In genomic region chr11:37199082-37199481, GRCh38 we compare ENCODE assay signal across 22 cellular contexts.
DNase-seq lines count a peak whose midpoint lies in the region; ATAC-seq, FAIRE-seq and TF ChIP-seq lines count a peak whose summit lies in the region.
"Had no signal": no experiment of that assay in that cellular context is flagged by ENCODE, and none has a peak within 500 bp of the region (broad histone marks: within the 10 kb centered on the region; RNA-seq: fewer than 3 reads in every experiment).

No MANE protein-coding gene starts in this region.

- no peak for TF ChIP-seq POLR2A in H1 (IDR thresholded peaks at IDR 0.05; ENCODE audit: control extremely low read depth in 1 of 2, low read depth in 2 of 2, low read length in 2 of 2)

- no peak overlapping the region for H3K9ac ChIP-seq in H1 (replicated peaks in 1 of 4; ENCODE audit: extremely low read depth in 1 of 4, low read depth in 3 of 4, low read length in 3 of 4)
- no peak overlapping the region for H3K9ac ChIP-seq in trophoblast cell (ENCODE audit: low read length)
- H3K9ac ChIP-seq: BLaER1 had no signal

- H3K23ac ChIP-seq in H1 (ENCODE audit: insufficient read length): no peak overlapping the region
- no peak overlapping the region for H3K23ac ChIP-seq in trophoblast cell (ENCODE audit: low read length)

- no peak overlapping the region for H4K12ac ChIP-seq in trophoblast cell (ENCODE audit: low read depth, low read length)

- H3K79me1 ChIP-seq in H1 (ENCODE audit: low read depth, low read length) (no peaks in the 10 kb centered on the region), trophoblast cell (ENCODE audit: low read length) (no peaks in the 10 kb centered on the region)

- H2BK20ac ChIP-seq in H1 (ENCODE audit: low read length): no peak overlapping the region

- H3K56ac ChIP-seq in H1 (replicated peaks; ENCODE audit: insufficient read length, low read depth, low read length): no peak overlapping the region

- no peak overlapping the region for H4K5ac ChIP-seq in H1 (ENCODE audit: insufficient read length, low read depth, low read length)

- WGBS in H1 (ENCODE audit: extremely low coverage in 1 of 2, insufficient coverage in 1 of 2, insufficient read length in 1 of 2, insufficient replicate concordance in 2 of 2, low coverage in 1 of 2, low lambda C conversion rate in 2 of 2, missing lambda C conversion rate in 1 of 2), 2 experiments: 88% methylated on average over 1 of the region's 1 CpG; no CpG with 5 or more reads in 1 of the 2 experiments
- WGBS in trophoblast cell (ENCODE audit: extremely low coverage, insufficient coverage, insufficient read length): no CpG with 5 or more reads among the region's 1 CpG
- 52 to 86% methylated on average over 1 of the region's 1 CpG for WGBS in pancreas, 2 donors

- no peak for ATAC-seq in GM21786 (IDR thresholded peaks at IDR 0.05; ENCODE audit: unreplicated experiment)
- no peak for ATAC-seq in pancreas
- ATAC-seq: CD8-positive, alpha-beta T cell; GM12878 had no signal

- H4K8ac ChIP-seq in H1 (ENCODE audit: extremely low read depth, insufficient read depth, low read length) (no peak overlapping the region), trophoblast cell (ENCODE audit: low read depth, low read length) (no peak overlapping the region)

- H3K14ac ChIP-seq in H1 (ENCODE audit: insufficient read length) (no peak overlapping the region), trophoblast cell (ENCODE audit: low read length) (no peak overlapping the region)

- H2BK120ac ChIP-seq in H1 (replicated peaks; ENCODE audit: low read depth, low read length): no peak overlapping the region
- no peak overlapping the region for H2BK120ac ChIP-seq in trophoblast cell (ENCODE audit: insufficient read depth, low read length, poor library complexity)

- H3K36me3 ChIP-seq in H1 (ENCODE audit: control insufficient read depth in 2 of 4, insufficient read depth in 4 of 4, low read length in 3 of 4): no peaks in the 10 kb centered on the region
- peaks cover 0 to 4% of the 10 kb centered on the region in 2 experiments for H3K36me3 ChIP-seq in trophoblast cell (ENCODE audit: control insufficient read depth in 1 of 2, insufficient read depth in 2 of 2, low read length in 2 of 2)
- no peaks in the 10 kb centered on the region for H3K36me3 ChIP-seq in pancreas
- H3K36me3 ChIP-seq: BLaER1 had no signal

- H2AK5ac ChIP-seq in H1 (ENCODE audit: low read depth, low read length) (no peak overlapping the region), trophoblast cell (ENCODE audit: low read length) (peak overlapping the region; percentile 74)

- 0 out of 2 replicates have a peak, but pooled peaks cover 2% of the 10 kb centered on the region for H3K23me2 ChIP-seq in H1 (ENCODE audit: low read depth, low read length)

- H3K27ac ChIP-seq in H1 (ENCODE audit: low read depth, low read length) (no peak overlapping the region), trophoblast cell (ENCODE audit: low read depth, low read length) (no peak overlapping the region), pancreas (no peak overlapping the region)
- H3K27ac ChIP-seq: 22Rv1, BLaER1, C4-2B had no signal

- H3K4me3 ChIP-seq in H1 (ENCODE audit: extremely low read depth in 1 of 4, insufficient read depth in 2 of 4, low read depth in 3 of 4, low read length in 4 of 4) (no peak overlapping the region), trophoblast cell (ENCODE audit: low read depth, low read length) (no peak overlapping the region), pancreas (no peak overlapping the region)
- H3K4me3 ChIP-seq: BLaER1, GM12878 had no signal

- H3K9me3 ChIP-seq in H1 (ENCODE audit: insufficient read depth in 2 of 2, low read depth in 1 of 2, low read length in 1 of 2): peaks cover 0 to 7% of the 10 kb centered on the region in 2 experiments; a peak in 2 of 4 replicates
- H3K9me3 ChIP-seq in trophoblast cell (ENCODE audit: insufficient read depth, low read depth, low read length): peaks cover 4% of the 10 kb centered on the region
- no peaks in the 10 kb centered on the region for H3K9me3 ChIP-seq in pancreas
- H3K9me3 ChIP-seq: BLaER1, Caco-2 had no signal

- H3K79me2 ChIP-seq in H1 (ENCODE audit: control insufficient read depth in 1 of 2, insufficient read depth in 2 of 2, low read length in 2 of 2): no peaks in the 10 kb centered on the region
- no peaks in the 10 kb centered on the region for H3K79me2 ChIP-seq in trophoblast cell (ENCODE audit: control insufficient read depth, insufficient read depth, low read length, poor library complexity)

- H4K20me1 ChIP-seq in H1 (replicated peaks in 1 of 2; ENCODE audit: control insufficient read depth in 1 of 2, insufficient read depth in 2 of 2, low read length in 2 of 2): no peaks in the 10 kb centered on the region
- H4K20me1 ChIP-seq: BLaER1 had no signal

- FAIRE-seq in H1 (lab: Jason Lieb, UNC) (no peak), pancreas (lab: Jason Lieb, UNC) (no peak), GM19239 (lab: Jason Lieb, UNC) (no peak)
- FAIRE-seq: A204.1, GM12878 had no signal

- H3K27me3 ChIP-seq in H1 (replicated peaks in 1 of 4; ENCODE audit: control insufficient read depth in 3 of 4, extremely low read depth in 1 of 4, insufficient read depth in 3 of 4, low read length in 3 of 4) (no peaks in the 10 kb centered on the region), trophoblast cell (ENCODE audit: insufficient read depth, low read length) (no peaks in the 10 kb centered on the region), pancreas (no peaks in the 10 kb centered on the region)
- H3K27me3 ChIP-seq: BLaER1 had no signal

- H2BK12ac ChIP-seq in H1 (ENCODE audit: low read depth, low read length) (no peak overlapping the region), trophoblast cell (ENCODE audit: low read length) (no peak overlapping the region)

- H3K4me2 ChIP-seq in H1 (ENCODE audit: insufficient read depth in 1 of 2, low read depth in 2 of 2, low read length in 2 of 2) (no peak overlapping the region), trophoblast cell (ENCODE audit: low read length) (no peak overlapping the region)
- H3K4me2 ChIP-seq: BLaER1 had no signal

- H3K4ac ChIP-seq in H1 (replicated peaks; ENCODE audit: insufficient read length, low read depth, low read length) (no peak overlapping the region), trophoblast cell (ENCODE audit: low read depth, low read length) (no peak overlapping the region)

- DNase-seq in ELF-1 (ENCODE audit: low read depth, low spot score): peak; percentile 28
- DNase-seq in H1 (ENCODE audit: low read depth in 1 of 2, low spot score in 2 of 2): no peak
- DNase-seq in left kidney (ENCODE audit: low read depth, low spot score): peak; percentile 19
- DNase-seq in trophoblast cell: no peak
- no peak for DNase-seq in pancreas
- no peak for DNase-seq in GM19239 (ENCODE audit: insufficient read length, low spot score)
- DNase-seq in NCI-H2196 treated with DMSO at 0.1 percent for 48 hours (lab: John Stamatoyannopoulos, UW; ENCODE audit: unreplicated experiment): no peak
- DNase-seq: Caco-2; CD4-positive, CD25-positive, alpha-beta regulatory T cell; CD8-positive, alpha-beta T cell; DMS153; DND-41; GDM1; GOT3; H7; HCEC 1CT had no signal

- H4K91ac ChIP-seq in H1 (replicated peaks; ENCODE audit: insufficient read length, low read length): no peak overlapping the region
- H4K91ac ChIP-seq in trophoblast cell (ENCODE audit: low read depth, low read length): no peak overlapping the region

- intact Hi-C loops in pancreas (cut with DNase I): no loop called here

- H3K4me1 ChIP-seq in H1 (replicated peaks in 1 of 4; ENCODE audit: control insufficient read depth in 3 of 4, insufficient read depth in 4 of 4, low read length in 3 of 4): no peaks in the 10 kb centered on the region; a peak in 2 of 7 replicates
- H3K4me1 ChIP-seq in trophoblast cell (ENCODE audit: control insufficient read depth in 1 of 2, insufficient read depth in 2 of 2, low read length in 2 of 2): peaks cover 3 to 4% of the 10 kb centered on the region in 2 experiments
- H3K4me1 ChIP-seq in pancreas: no peaks in the 10 kb centered on the region
- H3K4me1 ChIP-seq: BLaER1, Caco-2 had no signal

- TF ChIP-seq RAD21 in H1 (IDR thresholded peaks at IDR 0.05 in 1 of 2, conservative IDR thresholded peaks at IDR 0.05 in 1 of 2; ENCODE audit: low read depth in 2 of 2, low read length in 2 of 2): no peak

- H2AFZ ChIP-seq in H1 (ENCODE audit: low read length) (peak overlapping the region; percentile 90; the same call in 1 of the 2 replicates), trophoblast cell (ENCODE audit: insufficient read depth, low read length, poor library complexity) (no peak overlapping the region)

- CTCF ChIA-PET in H1 (lab: Charles Lee; ENCODE audit: partially characterized antibody): no interaction called here

- POLR2A ChIA-PET in H1 (lab: Charles Lee; ENCODE audit: partially characterized antibody): no interaction called here

- H3K18ac ChIP-seq in H1 (ENCODE audit: extremely low read depth, low read length) (no peak overlapping the region), trophoblast cell (ENCODE audit: low read length) (no peak overlapping the region)

- no peak for TF ChIP-seq EP300 in H1 (IDR thresholded peaks at IDR 0.05; ENCODE audit: borderline replicate concordance in 1 of 2, low read depth in 2 of 2, low read length in 2 of 2)

- H2BK15ac ChIP-seq in H1 (ENCODE audit: low read length): no peak overlapping the region

- TF ChIP-seq CTCF in H1 (IDR thresholded peaks at IDR 0.05; ENCODE audit: control extremely low read depth in 1 of 3, insufficient read depth in 1 of 3, low read depth in 1 of 3, low read length in 3 of 3) (no peak), pancreas (IDR thresholded peaks at IDR 0.05) (no peak)

- H2BK5ac ChIP-seq in H1 (ENCODE audit: low read depth, low read length): no peak overlapping the region
- no peak overlapping the region for H2BK5ac ChIP-seq in trophoblast cell (ENCODE audit: low read depth, low read length, poor library complexity)

TF ChIP-seq in H1, 55 proteins besides CTCF, POLR2A, EP300 and RAD21 (continues in another document):
- TF ChIP-seq CHD2 (IDR thresholded peaks at IDR 0.05; ENCODE audit: low read length) (no peak), ZNF274 (IDR thresholded peaks at IDR 0.05; ENCODE audit: borderline replicate concordance, extremely low read depth, low read length) (no peak), ASH2L (IDR thresholded peaks at IDR 0.05; ENCODE audit: low read length) (no peak), CREB1 (IDR thresholded peaks at IDR 0.05) (no peak), SIN3A (conservative IDR thresholded peaks at IDR 0.05 in 1 of 2, IDR thresholded peaks at IDR 0.05 in 1 of 2; ENCODE audit: low read depth in 1 of 2, low read length in 2 of 2) (no peak), SRF (IDR thresholded peaks at IDR 0.05; ENCODE audit: low read depth, low read length) (no peak), NRF1 (IDR thresholded peaks at IDR 0.05; ENCODE audit: low read depth, low read length) (no peak)

Comparison
In these comparisons a context has a peak if more than half of its experiments do, and no peak if none do; other contexts are left out.
1. DNase-seq: peak in ELF-1 (single experiment) and left kidney (single experiment); none in H1 (0 of 2), trophoblast cell (0 of 2), pancreas (0 of 6), GM19239 (single experiment) and NCI-H2196 treated with DMSO at 0.1 percent for 48 hours (single experiment).